In genomic region chr9:23412458-23412857, GRCh38 we compare ENCODE assay signal across 21 cellular contexts.
"Had no signal": no experiment of that assay in that cellular context is flagged by ENCODE, and none has a peak within 500 bp of the region (broad histone marks: within the 10 kb centered on the region; RNA-seq: fewer than 3 reads in every experiment).

No MANE protein-coding gene starts in this region.

- ATAC-seq: activated CD4-positive, CD25-positive, alpha-beta regulatory T cell treated with anti-CD3 and anti-CD28 coated beads, Interleukin-2, amount 50 U/mL, for 24 hours; activated CD8-positive, alpha-beta memory T cell treated with anti-CD3 and anti-CD28 coated beads, Interleukin-2, amount 10 ng/mL, durations not matched to agents 7 days and 5 days; SK-N-SH treated with all-trans-retinoic acid at 6 μM for 48 hours had no signal

- DNase-seq: activated CD4-positive, alpha-beta T cell treated with anti-CD3 and anti-CD28 coated beads for 48 hours; activated CD4-positive, alpha-beta T cell treated with anti-CD3 and anti-CD28 coated beads, Interleukin-2, amount 50 U/mL, for 4 hours; activated CD8-positive, alpha-beta memory T cell treated with anti-CD3 and anti-CD28 coated beads, Interleukin-2, amount 10 ng/mL, durations not matched to agents 7 days and 5 days; activated effector memory CD4-positive, alpha-beta T cell treated with Interleukin-2 at 50 U/mL for 16 hours; activated naive CD4-positive, alpha-beta T cell; activated T-cell treated with anti-CD3 and anti-CD28 coated beads, Interleukin-2, amount 50 U/mL, for 24 hours; aorta; central memory CD4-positive, alpha-beta T cell; NCI-H1105 treated with DMSO at 0.1 percent for 48 hours; NCI-H1436 treated with DMSO at 0.1 percent for 48 hours; NCI-H2029; NCI-H345; Peyer's patch; SHP77; SW 1271 had no signal

- H3K27ac ChIP-seq: Peyer's patch, SJSA1 had no signal

- H3K4me3 ChIP-seq: Peyer's patch, SJSA1 had no signal

- H3K9me3 ChIP-seq: Peyer's patch, SJSA1 had no signal

- H3K4me3 Mint-ChIP-seq: activated CD8-positive, alpha-beta memory T cell treated with anti-CD3 and anti-CD28 coated beads, Interleukin-2, amount 10 ng/mL, durations not matched to agents 7 days and 5 days; activated naive CD4-positive, alpha-beta T cell treated with anti-CD3 and anti-CD28 coated beads, Interleukin-2, amount 50 U/mL, for 24 hours; activated T-cell treated with anti-CD3 and anti-CD28 coated beads, Interleukin-2, amount 50 U/mL, for 24 hours; activated T-helper 1 cell treated with anti-CD3 and anti-CD28 coated beads, Interleukin-12 subunit alpha, Interleukin-12 subunit beta, Interleukin-2, Interleukin-4 antibody, amounts not matched to agents 30 ng/mL and 10 ng/mL and 1 ng/mL, durations not matched to agents 14 hours and 24 hours and 36 hours; T-helper 1 cell treated with Interleukin-12 subunit alpha and Interleukin-12 subunit beta and Interleukin-4 antibody, amounts not matched to agents 30 μg/mL and 1 μg/mL, for 36 hours had no signal

- H3K4me1 Mint-ChIP-seq: activated CD8-positive, alpha-beta memory T cell treated with anti-CD3 and anti-CD28 coated beads, Interleukin-2, amount 10 ng/mL, durations not matched to agents 7 days and 5 days; activated naive CD4-positive, alpha-beta T cell treated with anti-CD3 and anti-CD28 coated beads, Interleukin-2, amount 50 U/mL, for 24 hours had no signal

- H3K36me3 Mint-ChIP-seq: activated CD8-positive, alpha-beta memory T cell treated with anti-CD3 and anti-CD28 coated beads, Interleukin-2, amount 10 ng/mL, durations not matched to agents 7 days and 5 days; activated naive CD4-positive, alpha-beta T cell treated with anti-CD3 and anti-CD28 coated beads, Interleukin-2, amount 50 U/mL, for 24 hours had no signal

- H3K27me3 ChIP-seq: Peyer's patch, SJSA1 had no signal

- H3K27me3 Mint-ChIP-seq: activated CD8-positive, alpha-beta memory T cell treated with anti-CD3 and anti-CD28 coated beads, Interleukin-2, amount 10 ng/mL, durations not matched to agents 7 days and 5 days; activated naive CD4-positive, alpha-beta T cell treated with anti-CD3 and anti-CD28 coated beads, Interleukin-2, amount 50 U/mL, for 24 hours; activated T-cell treated with anti-CD3 and anti-CD28 coated beads, Interleukin-2, amount 50 U/mL, for 24 hours had no signal

- H3K4me1 ChIP-seq: Peyer's patch, SJSA1 had no signal

- H3K27ac Mint-ChIP-seq: activated CD8-positive, alpha-beta memory T cell treated with anti-CD3 and anti-CD28 coated beads, Interleukin-2, amount 10 ng/mL, durations not matched to agents 7 days and 5 days; activated naive CD4-positive, alpha-beta T cell treated with anti-CD3 and anti-CD28 coated beads, Interleukin-2, amount 50 U/mL, for 24 hours; activated T-cell treated with anti-CD3 and anti-CD28 coated beads, Interleukin-2, amount 50 U/mL, for 24 hours; activated T-helper 1 cell treated with anti-CD3 and anti-CD28 coated beads, Interleukin-12 subunit alpha, Interleukin-12 subunit beta, Interleukin-2, Interleukin-4 antibody, amounts not matched to agents 30 ng/mL and 10 ng/mL and 1 ng/mL, durations not matched to agents 14 hours and 24 hours and 36 hours; T-helper 1 cell treated with Interleukin-12 subunit alpha and Interleukin-12 subunit beta and Interleukin-4 antibody, amounts not matched to agents 30 μg/mL and 1 μg/mL, for 36 hours had no signal

- H3K36me3 ChIP-seq: Peyer's patch, SJSA1 had no signal
